In the genomic region with DNA sequence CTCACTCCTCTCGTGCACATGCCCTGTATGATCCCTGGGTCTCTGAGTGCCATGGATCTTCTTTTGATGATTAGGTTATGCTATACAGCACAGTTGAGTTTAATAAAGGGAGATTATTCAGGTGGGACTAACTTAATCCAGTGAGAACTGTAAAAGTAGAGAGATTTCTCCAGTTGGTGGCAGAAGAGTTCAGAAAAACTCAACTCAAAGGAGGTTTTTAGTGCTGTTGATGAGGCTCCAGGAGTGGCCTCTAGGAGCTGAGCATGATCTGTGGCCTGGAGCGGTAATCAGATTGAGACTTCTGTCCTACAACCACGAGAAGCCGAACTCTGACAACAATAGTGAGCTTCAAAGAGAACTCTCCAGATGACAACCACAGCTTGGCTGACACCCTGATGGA, we compare ENCODE assay signal across 27 cellular contexts.
DNase-seq lines count a peak whose midpoint lies in the region; ATAC-seq and TF ChIP-seq lines count a peak whose summit lies in the region.
"Had no signal": no experiment of that assay in that cellular context is flagged by ENCODE, and none has a peak within 500 bp of the region (broad histone marks: within the 10 kb centered on the region; RNA-seq: fewer than 3 reads in every experiment).

No MANE protein-coding gene starts in this region.

- H4K20me1 ChIP-seq in GM23248 (ENCODE audit: insufficient read depth), result no peaks in the 10 kb centered on the region
- H4K20me1 ChIP-seq in mammary epithelial cell (ENCODE audit: insufficient read depth, low read length), result no peaks in the 10 kb centered on the region

- H2AFZ ChIP-seq in GM23248 (no peak overlapping the region), mammary epithelial cell (ENCODE audit: low read depth, low read length) (no peak overlapping the region)
- H2AFZ ChIP-seq: PC-9 had no signal

- peaks cover 4% of the 10 kb centered on the region; the same call in 1 of the 2 replicates for H3K27me3 ChIP-seq in GM23248 (replicated peaks; ENCODE audit: insufficient read depth)
- no peaks in the 10 kb centered on the region for H3K27me3 ChIP-seq in lung (ENCODE audit: control insufficient read depth, insufficient read depth)
- H3K27me3 ChIP-seq in mammary epithelial cell (ENCODE audit: insufficient read depth, low read length), result no peaks in the 10 kb centered on the region
- H3K27me3 ChIP-seq: ascending aorta, transverse colon had no signal

- H3K36me3 ChIP-seq in GM23248 (ENCODE audit: low read depth) (no peaks in the 10 kb centered on the region), lung (ENCODE audit: control insufficient read depth in 2 of 2, insufficient read depth in 2 of 2, low read length in 2 of 2) (no peaks in the 10 kb centered on the region), mammary epithelial cell (ENCODE audit: insufficient read depth, low read length) (no peaks in the 10 kb centered on the region)
- H3K36me3 ChIP-seq: ascending aorta, stomach, transverse colon had no signal

- H3K79me2 ChIP-seq in GM23248 (ENCODE audit: insufficient read depth) (no peaks in the 10 kb centered on the region), mammary epithelial cell (ENCODE audit: insufficient read depth, low read length) (no peaks in the 10 kb centered on the region)

- no peaks in the 10 kb centered on the region for H3K4me1 ChIP-seq in GM23248 (ENCODE audit: insufficient read depth)
- H3K4me1 ChIP-seq in lung (ENCODE audit: control insufficient read depth in 2 of 2, insufficient read depth in 2 of 2, low read length in 2 of 2), result no peaks in the 10 kb centered on the region
- H3K4me1 ChIP-seq in mammary epithelial cell (ENCODE audit: insufficient read depth, low read length), result no peaks in the 10 kb centered on the region
- H3K4me1 ChIP-seq: ascending aorta, stomach, transverse colon had no signal

- H3K4me3 ChIP-seq in GM23248 (no peak overlapping the region), LNCaP clone FGC (ENCODE audit: low read depth, low read length) (no peak overlapping the region), choroid plexus epithelial cell (ENCODE audit: low read depth, low read length) (no peak overlapping the region), lung (no peak overlapping the region), mammary epithelial cell (replicated peaks in 1 of 3; ENCODE audit: insufficient read depth in 1 of 3, low read depth in 2 of 3, low read length in 3 of 3) (no peak overlapping the region)
- H3K4me3 ChIP-seq: ascending aorta, PC-9, stomach, transverse colon had no signal

- intact Hi-C loops in mammary epithelial cell (cut with micrococcal nuclease), result loop anchor here (5.0 kb wide), 1 partner anchor 1437 kb away; no protein-coding TSS in a partner anchor

- in situ Hi-C loops in GM23248 (cut with MboI) (no loop called here), mammary epithelial cell (cut with MboI; ENCODE audit: low sequenced_read_pairs in 2 of 2) (no loop called here)

- H3K9ac ChIP-seq in GM23248 (no peak overlapping the region), mammary epithelial cell (ENCODE audit: insufficient read depth, low read length) (no peak overlapping the region)

- dilution Hi-C loops in mammary epithelial cell (cut with HindIII; ENCODE audit: low sequenced_read_pairs), result no loop called here

- CTCF ChIA-PET in mammary epithelial cell (lab: Charles Lee; ENCODE audit: low non-redundant PET), result no interaction called here

- H3K9me3 ChIP-seq in GM23248 (ENCODE audit: low read depth), result no peaks in the 10 kb centered on the region
- H3K9me3 ChIP-seq in lung (ENCODE audit: control insufficient read depth in 2 of 2, insufficient read depth in 1 of 2, low read length in 1 of 2), result no peaks in the 10 kb centered on the region
- peaks cover 5% of the 10 kb centered on the region for H3K9me3 ChIP-seq in mammary epithelial cell (replicated peaks; ENCODE audit: insufficient read depth, low read length)
- H3K9me3 ChIP-seq: ascending aorta, stomach, transverse colon had no signal

- ATAC-seq in lung (ENCODE audit: insufficient read depth, low FRiP score) (no peak), GM19324 (IDR thresholded peaks at IDR 0.05; ENCODE audit: low FRiP score, unreplicated experiment) (no peak), GM21515 (IDR thresholded peaks at IDR 0.05; ENCODE audit: unreplicated experiment) (no peak)
- ATAC-seq: left ventricle myocardium superior had no signal

- BruUV-seq in mammary epithelial cell (replicated peaks; lab: Mats Ljungman, UMichigan), result no TSS peak

- 47 to 54% methylated on average over 4 of the region's 4 CpGs for WGBS in GM23248 (ENCODE audit: low coverage in 1 of 2, low lambda C conversion rate in 2 of 2, missing lambda C conversion rate in 2 of 2), 2 experiments
- 76 to 78% methylated on average over 4 of the region's 4 CpGs for WGBS in lung, 2 donors
- WGBS in mammary epithelial cell (ENCODE audit: low coverage, missing lambda C conversion rate), result 52% methylated on average over 4 of the region's 4 CpGs

- no peaks in the 10 kb centered on the region for H3F3A ChIP-seq in GM23248 (ENCODE audit: insufficient read depth)

- H3K9me2 ChIP-seq in GM23248 (ENCODE audit: insufficient read depth), result no peaks in the 10 kb centered on the region

- H3K27ac ChIP-seq in GM23248, result no peak overlapping the region
- no peak overlapping the region for H3K27ac ChIP-seq in lung (ENCODE audit: low read depth in 1 of 2, low read length in 1 of 2)
- H3K27ac ChIP-seq in mammary epithelial cell (ENCODE audit: insufficient read depth, low read depth, low read length), result no peak overlapping the region
- H3K27ac ChIP-seq: ascending aorta, PC-9, stomach, transverse colon had no signal

- no peak overlapping the region for H3K4me2 ChIP-seq in GM23248 (ENCODE audit: unreplicated experiment)
- no peak overlapping the region for H3K4me2 ChIP-seq in mammary epithelial cell (ENCODE audit: insufficient read depth, low read depth, low read length)
- H3K4me2 ChIP-seq: PC-9 had no signal

- DNase-seq in GM23248, result peak; percentile 28
- DNase-seq in LNCaP clone FGC (ENCODE audit: low read depth), result no peak
- peak; percentile 2 for DNase-seq in choroid plexus epithelial cell (ENCODE audit: low read depth)
- DNase-seq in lung (ENCODE audit: low spot score), result peak; percentile 0
- no peak for DNase-seq in mammary epithelial cell
- no peak for DNase-seq in pons (ENCODE audit: low spot score)
- DNase-seq: activated CD4-positive, alpha-beta T cell treated with anti-CD3 and anti-CD28 coated beads, Interleukin-2, amount 50 U/mL, for 4 hours; activated CD8-positive, alpha-beta memory T cell treated with anti-CD3 and anti-CD28 coated beads, Interleukin-2, amount 50 U/mL, for 48 hours; CD4-positive, alpha-beta T cell; DMS 273 treated with DMSO at 0.1 percent for 48 hours; foreskin melanocyte; KG1; left ventricle myocardium superior; NCI-H1092 treated with DMSO at 0.1 percent for 48 hours; NCI-H2029; NCI-H2227 treated with DMSO at 0.1 percent for 48 hours; NCI-H748 treated with DMSO at 0.1 percent for 48 hours; nephron progenitor cell; PC-9; Right ventricle myocardium superior; stimulated activated CD8-positive, alpha-beta memory T cell treated with anti-CD3 and anti-CD28 coated beads, Interleukin-4, amount 100 ng/mL, for 48 hours; stomach; T1000; transverse colon had no signal

- 0 out of 2 replicates have a peak, but pooled peaks have one; percentile 5 for TF ChIP-seq CTCF in LNCaP clone FGC (IDR thresholded peaks at IDR 0.05; ENCODE audit: control insufficient read depth, extremely low read depth, insufficient read depth)
- TF ChIP-seq CTCF in choroid plexus epithelial cell (conservative IDR thresholded peaks at IDR 0.05; ENCODE audit: low read depth, low read length), result peak; percentile 1
- TF ChIP-seq CTCF in lung (IDR thresholded peaks at IDR 0.05; ENCODE audit: control extremely low read depth, extremely low read depth), result no peak
- no peak for TF ChIP-seq CTCF in mammary epithelial cell (conservative IDR thresholded peaks at IDR 0.05 in 1 of 2, IDR thresholded peaks at IDR 0.05 in 1 of 2; ENCODE audit: extremely low read depth in 1 of 2, insufficient read depth in 1 of 2, low read depth in 1 of 2, low read length in 2 of 2)

Comparison
In these comparisons a context has a peak if more than half of its experiments do, and no peak if none do; other contexts are left out.
1. DNase-seq: peak in GM23248 (single experiment), choroid plexus epithelial cell (single experiment) and lung (single experiment); none in LNCaP clone FGC (single experiment), mammary epithelial cell (single experiment) and pons (single experiment).
2. CTCF ChIP-seq: peak in LNCaP clone FGC (single experiment) and choroid plexus epithelial cell (single experiment); none in lung (single experiment) and mammary epithelial cell (0 of 2).